Comparison of ENCODE assay signal across 9 cellular contexts in genomic region chrX:132592880-132593279, GRCh38.
DNase-seq lines count a peak whose midpoint lies in the region; ATAC-seq and TF ChIP-seq lines count a peak whose summit lies in the region.
"Had no signal": no experiment of that assay in that cellular context is flagged by ENCODE, and none has a peak within 500 bp of the region (broad histone marks: within the 10 kb centered on the region; RNA-seq: fewer than 3 reads in every experiment).

No MANE protein-coding gene starts in this region.

- DNase-seq in CD4-positive, CD25-positive, alpha-beta regulatory T cell = peak in 2 of 3 donors; percentile 2 to 8
- peak; percentile 21 for DNase-seq in H7
- DNase-seq in NCI-H82 (lab: John Stamatoyannopoulos, UW) = peak; percentile 67
- peak; percentile 35 for DNase-seq in fibroblast of villous mesenchyme (ENCODE audit: low read depth)
- DNase-seq in cerebellum (ENCODE audit: low spot score) = no peak
- no peak for DNase-seq in hepatic stellate cell (ENCODE audit: low spot score)
- no peak for DNase-seq in vagina (ENCODE audit: extremely low spot score in 2 of 2)

- intact Hi-C loops in vagina (cut with DNase I) = no loop called here

- H3K4me1 ChIP-seq in CD4-positive, CD25-positive, alpha-beta regulatory T cell (ENCODE audit: control insufficient read depth, insufficient read depth, low read length, poor library complexity, severe bottlenecking) = no peaks in the 10 kb centered on the region
- H3K4me1 ChIP-seq in vagina = no peaks in the 10 kb centered on the region

- no peak overlapping the region for H3K27ac ChIP-seq in CD4-positive, CD25-positive, alpha-beta regulatory T cell (ENCODE audit: insufficient read depth, low read length, poor library complexity, severe bottlenecking)
- no peak overlapping the region for H3K27ac ChIP-seq in vagina

- no peaks in the 10 kb centered on the region for H3K27me3 Mint-ChIP-seq in CD4-positive, CD25-positive, alpha-beta regulatory T cell
- H3K27me3 Mint-ChIP-seq: activated naive CD8-positive, alpha-beta T cell had no signal

- no peak for ATAC-seq in CD4-positive, CD25-positive, alpha-beta regulatory T cell (ENCODE audit: low read depth in 2 of 2)
- ATAC-seq in GM21786 (IDR thresholded peaks at IDR 0.05; ENCODE audit: unreplicated experiment) = no peak

- H3K27ac Mint-ChIP-seq in CD4-positive, CD25-positive, alpha-beta regulatory T cell = no peak overlapping the region
- H3K27ac Mint-ChIP-seq: activated naive CD8-positive, alpha-beta T cell had no signal

- no peaks in the 10 kb centered on the region for H3K36me3 Mint-ChIP-seq in CD4-positive, CD25-positive, alpha-beta regulatory T cell
- H3K36me3 Mint-ChIP-seq: activated naive CD8-positive, alpha-beta T cell had no signal

- H3K4me3 ChIP-seq in CD4-positive, CD25-positive, alpha-beta regulatory T cell (ENCODE audit: low read depth, low read length) = no peak overlapping the region
- H3K4me3 ChIP-seq in H7 (ENCODE audit: insufficient read depth, low read depth, low read length) (no peak overlapping the region), fibroblast of villous mesenchyme (ENCODE audit: low read depth, low read length) (no peak overlapping the region), vagina (no peak overlapping the region)

- no peaks in the 10 kb centered on the region for H3K36me3 ChIP-seq in CD4-positive, CD25-positive, alpha-beta regulatory T cell (ENCODE audit: control insufficient read depth, insufficient read depth, low read length)
- no peaks in the 10 kb centered on the region for H3K36me3 ChIP-seq in H7 (replicated peaks; ENCODE audit: control insufficient read depth, insufficient read depth, low read length)
- no peaks in the 10 kb centered on the region for H3K36me3 ChIP-seq in vagina

- H3K9me3 Mint-ChIP-seq in CD4-positive, CD25-positive, alpha-beta regulatory T cell = no peaks in the 10 kb centered on the region

- no peak overlapping the region for H3K4me3 Mint-ChIP-seq in CD4-positive, CD25-positive, alpha-beta regulatory T cell
- H3K4me3 Mint-ChIP-seq: activated naive CD8-positive, alpha-beta T cell had no signal

- H3K4me1 Mint-ChIP-seq in CD4-positive, CD25-positive, alpha-beta regulatory T cell = no peaks in the 10 kb centered on the region

- no peak for TF ChIP-seq POLR2A in vagina (IDR thresholded peaks at IDR 0.05)

- peaks cover 3% of the 10 kb centered on the region for H3K27me3 ChIP-seq in CD4-positive, CD25-positive, alpha-beta regulatory T cell (ENCODE audit: control insufficient read depth, insufficient read depth, low read length)
- no peaks in the 10 kb centered on the region for H3K27me3 ChIP-seq in H7 (ENCODE audit: control insufficient read depth, insufficient read depth, low read length)
- no peaks in the 10 kb centered on the region for H3K27me3 ChIP-seq in vagina

- peak; percentile 66 for TF ChIP-seq CTCF in fibroblast of villous mesenchyme (IDR thresholded peaks at IDR 0.05; ENCODE audit: insufficient read depth, low read depth, low read length)
- TF ChIP-seq CTCF in vagina (IDR thresholded peaks at IDR 0.05) = peak in 1 of 3 experiments; percentile 32

- no peaks in the 10 kb centered on the region for H3K9me3 ChIP-seq in CD4-positive, CD25-positive, alpha-beta regulatory T cell (ENCODE audit: control insufficient read depth in 2 of 2, low read length in 2 of 2)
- H3K9me3 ChIP-seq in vagina = no peaks in the 10 kb centered on the region

Comparison
In these comparisons a context has a peak if more than half of its experiments do, and no peak if none do; other contexts are left out.
1. DNase-seq: peak in CD4-positive, CD25-positive, alpha-beta regulatory T cell (2 of 3), H7 (single experiment), NCI-H82 (single experiment) and fibroblast of villous mesenchyme (single experiment); none in cerebellum (single experiment), hepatic stellate cell (single experiment) and vagina (0 of 2).